In genomic region chr15:29821416-29822099, GRCh38 we compare ENCODE assay signal across 1 cellular context.
TF ChIP-seq lines count a peak whose summit lies in the region.

No MANE protein-coding gene starts in this region.

TF ChIP-seq in HepG2, 621 proteins besides CTCF, POLR2A, EP300 and RAD21 (continued from another document and continues in another):
- TF ChIP-seq ZBTB1 (CRISPR knock-in tag; IDR thresholded peaks at IDR 0.05; ENCODE audit: borderline replicate concordance) = no peak
- no peak for TF ChIP-seq NPAS2 (CRISPR knock-in tag; IDR thresholded peaks at IDR 0.05; ENCODE audit: borderline replicate concordance)
- TF ChIP-seq ISX (CRISPR knock-in tag; conservative IDR thresholded peaks at IDR 0.05) = no peak
- no peak for TF ChIP-seq MTERF4 (CRISPR knock-in tag; IDR thresholded peaks at IDR 0.05)
- no peak for TF ChIP-seq ZNF276 (CRISPR knock-in tag; IDR thresholded peaks at IDR 0.05; ENCODE audit: low read depth)
- TF ChIP-seq PBX3 (CRISPR knock-in tag; IDR thresholded peaks at IDR 0.05; ENCODE audit: borderline replicate concordance) = no peak
- 0 out of 2 replicates have a peak, but pooled peaks have one; percentile 28 for TF ChIP-seq PATZ1 (CRISPR knock-in tag; IDR thresholded peaks at IDR 0.05)
- TF ChIP-seq MXI1 (IDR thresholded peaks at IDR 0.05; ENCODE audit: borderline replicate concordance, low read depth, low read length) = peak; percentile 38; the same call in 1 of the 3 replicates
- no peak for TF ChIP-seq PRDM15 (CRISPR knock-in tag; IDR thresholded peaks at IDR 0.05)
- peak; percentile 35; the same call in 1 of the 2 replicates for TF ChIP-seq ZNF776 (CRISPR knock-in tag; IDR thresholded peaks at IDR 0.05)
- TF ChIP-seq ZNF282 (IDR thresholded peaks at IDR 0.05; ENCODE audit: partially characterized antibody) = no peak
- no peak for TF ChIP-seq MZF1 (CRISPR knock-in tag; IDR thresholded peaks at IDR 0.05; ENCODE audit: borderline replicate concordance)
- peak; percentile 64; the same call in 1 of the 2 replicates for TF ChIP-seq HES4 (CRISPR knock-in tag; IDR thresholded peaks at IDR 0.05; ENCODE audit: borderline replicate concordance)
- TF ChIP-seq KMT2B (CRISPR knock-in tag; IDR thresholded peaks at IDR 0.05) = peak; percentile 51
- TF ChIP-seq ZNF17 (CRISPR knock-in tag; IDR thresholded peaks at IDR 0.05) = no peak
- TF ChIP-seq ZNF326 (CRISPR knock-in tag; IDR thresholded peaks at IDR 0.05; ENCODE audit: borderline replicate concordance) = no peak
- peak; percentile 35; the same call in 1 of the 2 replicates for TF ChIP-seq ZNF614 (CRISPR knock-in tag; IDR thresholded peaks at IDR 0.05; ENCODE audit: borderline replicate concordance)
- TF ChIP-seq AFF4 (CRISPR knock-in tag; IDR thresholded peaks at IDR 0.05) = no peak
- no peak for TF ChIP-seq ZNF253 (CRISPR knock-in tag; IDR thresholded peaks at IDR 0.05; ENCODE audit: borderline replicate concordance)
- no peak for TF ChIP-seq ZNF644 (CRISPR knock-in tag; IDR thresholded peaks at IDR 0.05; ENCODE audit: low read depth)
- peak; percentile 28; the same call in 1 of the 2 replicates for TF ChIP-seq ATF3 (CRISPR knock-in tag; IDR thresholded peaks at IDR 0.05)
- no peak for TF ChIP-seq PAX8 (CRISPR knock-in tag; IDR thresholded peaks at IDR 0.05; ENCODE audit: borderline replicate concordance)
- no peak for TF ChIP-seq ZNF780A (CRISPR knock-in tag; IDR thresholded peaks at IDR 0.05)
- TF ChIP-seq NCOA2 (CRISPR knock-in tag; IDR thresholded peaks at IDR 0.05) = 0 out of 2 replicates have a peak, but pooled peaks have one; percentile 14
- TF ChIP-seq ZBTB8A (CRISPR knock-in tag; IDR thresholded peaks at IDR 0.05; ENCODE audit: borderline replicate concordance, low read depth) = no peak
- peak; percentile 14; the same call in 1 of the 2 replicates for TF ChIP-seq MYC (CRISPR knock-in tag; IDR thresholded peaks at IDR 0.05; ENCODE audit: borderline replicate concordance)
- TF ChIP-seq HNF4G (IDR thresholded peaks at IDR 0.05; ENCODE audit: borderline replicate concordance, low read depth, low read length) = no peak
- TF ChIP-seq HNF4G (CRISPR knock-in tag; IDR thresholded peaks at IDR 0.05; ENCODE audit: borderline replicate concordance, low read depth) = no peak
- peak; percentile 40; the same call in 1 of the 2 replicates for TF ChIP-seq TAF1 (CRISPR knock-in tag; IDR thresholded peaks at IDR 0.05)
- TF ChIP-seq ZNF782 (CRISPR knock-in tag; IDR thresholded peaks at IDR 0.05; ENCODE audit: borderline replicate concordance) = 0 out of 2 replicates have a peak, but pooled peaks have one; percentile 13
- TF ChIP-seq ZNF256 (CRISPR knock-in tag; conservative IDR thresholded peaks at IDR 0.05) = no peak
- TF ChIP-seq ZKSCAN1 (IDR thresholded peaks at IDR 0.05; ENCODE audit: low read length) = peak; percentile 98
- TF ChIP-seq ZBTB3 (CRISPR knock-in tag; IDR thresholded peaks at IDR 0.05; ENCODE audit: borderline replicate concordance, low read depth) = no peak
- TF ChIP-seq KMT2A (CRISPR knock-in tag; IDR thresholded peaks at IDR 0.05) = no peak; the same call in 1 of the 2 replicates
- TF ChIP-seq ZNF33B (CRISPR knock-in tag; IDR thresholded peaks at IDR 0.05) = no peak
- 0 out of 2 replicates have a peak, but pooled peaks have one; percentile 27 for TF ChIP-seq PHF20 (CRISPR knock-in tag; IDR thresholded peaks at IDR 0.05)
- peak; percentile 25; the same call in 1 of the 2 replicates for TF ChIP-seq ARID5B (CRISPR knock-in tag; IDR thresholded peaks at IDR 0.05)
- TF ChIP-seq GABPA (IDR thresholded peaks at IDR 0.05; ENCODE audit: low read depth, low read length) = no peak
- TF ChIP-seq GABPA (CRISPR knock-in tag; IDR thresholded peaks at IDR 0.05; ENCODE audit: low read depth) = no peak
- no peak for TF ChIP-seq ZNF557 (CRISPR knock-in tag; IDR thresholded peaks at IDR 0.05)
- TF ChIP-seq NONO (IDR thresholded peaks at IDR 0.05) = no peak
- no peak for TF ChIP-seq NONO (CRISPR knock-in tag; conservative IDR thresholded peaks at IDR 0.05)
- no peak for TF ChIP-seq GRHL1 (CRISPR knock-in tag; conservative IDR thresholded peaks at IDR 0.05)
